8 cellular contexts compared by ENCODE assay signal in genomic region chr7:47669178-47669878, GRCh38.
A peak's percentile ranks its signal among the peaks of the same experiment; 100 is the strongest.
DNase-seq lines count a peak whose midpoint lies in the region; ATAC-seq and TF ChIP-seq lines count a peak whose summit lies in the region.

No MANE protein-coding gene starts in this region.

- DNase-seq in BJ (ENCODE audit: low read depth) = peak; percentile 79
- DNase-seq in RWPE1 (ENCODE audit: low spot score) = peak; percentile 64
- peak; percentile 96 for DNase-seq in fibroblast of the aortic adventitia (ENCODE audit: low read depth)
- DNase-seq in posterior vena cava (ENCODE audit: low spot score) = peak; percentile 92
- DNase-seq in effector CD4-positive, alpha-beta T cell = no peak
- no peak for DNase-seq in NCI-H82 (lab: John Stamatoyannopoulos, UW)

- no peaks in the 10 kb centered on the region for H3K27me3 ChIP-seq in BJ (ENCODE audit: control insufficient read depth, insufficient read depth, low read length)

- H3K4me3 ChIP-seq in BJ (ENCODE audit: low read depth, low read length) (no peak overlapping the region), fibroblast of the aortic adventitia (ENCODE audit: low read depth, low read length) (no peak overlapping the region)

- CTCF ChIA-PET in BJ (lab: Yijun Ruan, JAX) = interaction anchor here (1.3 kb wide), 2 partner anchors 13 to 15 kb away, joined by 3 to 4 read pairs; no protein-coding TSS in a partner anchor
- CTCF ChIA-PET in RWPE1 (lab: Yijun Ruan, JAX) = no interaction called here

- intact Hi-C loops in posterior vena cava (cut with DNase I) = no loop called here

- POLR2A ChIA-PET in BJ (lab: Charles Lee) = no interaction called here
- POLR2A ChIA-PET in RWPE1 (lab: Yijun Ruan, JAX; ENCODE audit: low non-redundant PET) = no interaction called here

- H3K36me3 ChIP-seq in BJ (ENCODE audit: control insufficient read depth, insufficient read depth, low read length) = no peaks in the 10 kb centered on the region

- TF ChIP-seq CTCF in BJ (IDR thresholded peaks at IDR 0.05; ENCODE audit: insufficient read depth, low read depth, low read length) (peak; percentile 7; the same call in 1 of the 2 replicates), RWPE1 (conservative IDR thresholded peaks at IDR 0.05; ENCODE audit: low read depth) (no peak), fibroblast of the aortic adventitia (IDR thresholded peaks at IDR 0.05; ENCODE audit: insufficient read depth, low read length) (peak; percentile 29)

- H3K27ac ChIP-seq in RWPE1 = no peak overlapping the region

- ATAC-seq in GM19324 (IDR thresholded peaks at IDR 0.05; ENCODE audit: low FRiP score, unreplicated experiment) (peak; percentile 79), HG03175 (IDR thresholded peaks at IDR 0.05; ENCODE audit: unreplicated experiment) (peak; percentile 58)

Comparison
In these comparisons a context has a peak if more than half of its experiments do, and no peak if none do; other contexts are left out.
1. DNase-seq: peak in BJ (single experiment), RWPE1 (single experiment), fibroblast of the aortic adventitia (single experiment) and posterior vena cava (single experiment); none in effector CD4-positive, alpha-beta T cell (single experiment) and NCI-H82 (single experiment).